Comparison of ENCODE assay signal across 1 cellular context in genomic region chr10:73998623-73999622, GRCh38.
TF ChIP-seq lines count a peak whose summit lies in the region.

No MANE protein-coding gene starts in this region.

TF ChIP-seq in K562, 482 proteins besides CTCF, POLR2A, EP300 and RAD21 (continued from another document and continues in another):
- TF ChIP-seq ETS1 (conservative IDR thresholded peaks at IDR 0.05; ENCODE audit: control insufficient read depth, low read depth, low read length) (no peak), DPF2 (IDR thresholded peaks at IDR 0.05) (peak; percentile 83), MIER1 (IDR thresholded peaks at IDR 0.05; ENCODE audit: low read depth) (0 out of 2 replicates have a peak, but pooled peaks have one; percentile 72), HMGN3 (IDR thresholded peaks at IDR 0.05; ENCODE audit: borderline replicate concordance, extremely low read depth, insufficient read length, low read depth, low read length) (no peak), RBM14 (IDR thresholded peaks at IDR 0.05; ENCODE audit: borderline replicate concordance, insufficient read depth, low read depth, low read length) (no peak), TARDBP (IDR thresholded peaks at IDR 0.05) (no peak), MAX (CRISPR knock-in tag; IDR thresholded peaks at IDR 0.05) (no peak), ZBTB43 (CRISPR knock-in tag; IDR thresholded peaks at IDR 0.05) (no peak), SIN3B (IDR thresholded peaks at IDR 0.05; ENCODE audit: low read depth) (no peak), PHB (CRISPR knock-in tag; IDR thresholded peaks at IDR 0.05) (0 out of 2 replicates have a peak, but pooled peaks have one; percentile 9), ELF2 (CRISPR knock-in tag; IDR thresholded peaks at IDR 0.05) (no peak), CCAR2 (IDR thresholded peaks at IDR 0.05; ENCODE audit: low read depth, low read length) (no peak), ARID4B (CRISPR knock-in tag; IDR thresholded peaks at IDR 0.05) (peak; percentile 14; the same call in 1 of the 2 replicates), PURB (CRISPR knock-in tag; IDR thresholded peaks at IDR 0.05; ENCODE audit: low read depth) (no peak), HDAC6 (IDR thresholded peaks at IDR 0.05; ENCODE audit: low read depth, low read length) (no peak), ZBTB9 (CRISPR knock-in tag; IDR thresholded peaks at IDR 0.05) (no peak), ZNF561 (CRISPR knock-in tag; conservative IDR thresholded peaks at IDR 0.05) (no peak), CC2D1A (IDR thresholded peaks at IDR 0.05) (peak; percentile 69), ID3 (CRISPR knock-in tag; IDR thresholded peaks at IDR 0.05) (no peak), ID3 (tag; IDR thresholded peaks at IDR 0.05) (no peak), MAFK (IDR thresholded peaks at IDR 0.05; ENCODE audit: low read length) (no peak), LEF1 (IDR thresholded peaks at IDR 0.05) (peak; percentile 39; the same call in 1 of the 2 replicates), GTF2E2 (tag; IDR thresholded peaks at IDR 0.05) (0 out of 2 replicates have a peak, but pooled peaks have one; percentile 34), CBX1 (IDR thresholded peaks at IDR 0.05; ENCODE audit: low read depth) (no peak; the same call in 1 of the 2 replicates), ZHX1 (conservative IDR thresholded peaks at IDR 0.05; ENCODE audit: low read length) (no peak), NR2F6 (CRISPR knock-in tag; IDR thresholded peaks at IDR 0.05) (no peak), TCF7 (IDR thresholded peaks at IDR 0.05; ENCODE audit: borderline replicate concordance) (0 out of 2 replicates have a peak, but pooled peaks have one; percentile 12), FOXA3 (CRISPR knock-in tag; conservative IDR thresholded peaks at IDR 0.05 in 1 of 2, IDR thresholded peaks at IDR 0.05 in 1 of 2) (peak in 1 of 2 experiments; percentile 81), MEF2D (tag; conservative IDR thresholded peaks at IDR 0.05; ENCODE audit: low read depth) (no peak), CCNT2 (IDR thresholded peaks at IDR 0.05; ENCODE audit: borderline replicate concordance, extremely low read depth, insufficient read length, low read depth, low read length) (no peak), NFE2 (IDR thresholded peaks at IDR 0.05; ENCODE audit: low read depth) (no peak), EZH2 (IDR thresholded peaks at IDR 0.05; ENCODE audit: borderline replicate concordance, low read depth, low read length) (no peak), CBX3 (IDR thresholded peaks at IDR 0.05; ENCODE audit: borderline replicate concordance in 1 of 2, low read length in 2 of 2) (no peak), CHD4 (IDR thresholded peaks at IDR 0.05; ENCODE audit: insufficient read depth, insufficient replicate concordance, low read depth, low read length, poor library complexity, severe bottlenecking) (peak; percentile 51), ATF1 (CRISPR knock-in tag; IDR thresholded peaks at IDR 0.05) (no peak), ATF1 (tag; IDR thresholded peaks at IDR 0.05) (no peak), ZC3H8 (IDR thresholded peaks at IDR 0.05) (no peak), KAT2B (IDR thresholded peaks at IDR 0.05; ENCODE audit: low read depth, low read length) (no peak), TAF1 (IDR thresholded peaks at IDR 0.05; ENCODE audit: control insufficient read depth, extremely low read depth, insufficient read depth, low read length, severe bottlenecking) (no peak), MTF1 (CRISPR knock-in tag; IDR thresholded peaks at IDR 0.05; ENCODE audit: borderline replicate concordance) (no peak), TSHZ1 (CRISPR knock-in tag; IDR thresholded peaks at IDR 0.05) (no peak), CREBBP (IDR thresholded peaks at IDR 0.05; ENCODE audit: low read depth, low read length) (no peak), NCOR1 (IDR thresholded peaks at IDR 0.05) (no peak), HNRNPH1 (optimal IDR thresholded peaks at IDR 0.05; ENCODE audit: low read depth, low read length) (no peak), NR0B1 (IDR thresholded peaks at IDR 0.05; ENCODE audit: partially characterized antibody) (no peak), BACH1 (tag; IDR thresholded peaks at IDR 0.05) (no peak), ZNF384 (IDR thresholded peaks at IDR 0.05; ENCODE audit: low read depth, low read length) (no peak), DNMT1 (IDR thresholded peaks at IDR 0.05) (0 out of 2 replicates have a peak, but pooled peaks have one; percentile 19), ZNF639 (CRISPR knock-in tag; conservative IDR thresholded peaks at IDR 0.05 in 1 of 2, IDR thresholded peaks at IDR 0.05 in 1 of 2) (no peak)
